Comparison of ENCODE assay signal across 8 cellular contexts in genomic region chr14:76811561-76811960, GRCh38. TPM values are rescaled to one million over a fixed set of nuclear protein-coding genes. Genes with fewer than 3 reads are reported as not detected.
DNase-seq lines count a peak whose midpoint lies in the region; ATAC-seq lines count a peak whose summit lies in the region.

No MANE protein-coding gene starts in this region.

- H3K4me3 Mint-ChIP-seq in T-helper 1 cell treated with Interleukin-12 subunit alpha and Interleukin-12 subunit beta and Interleukin-4 antibody, amounts not matched to agents 30 μg/mL and 1 μg/mL, for 36 hours, result peak overlapping the region; percentile 92
- peak overlapping the region; percentile 98 for H3K4me3 Mint-ChIP-seq in activated T-helper 17 cell treated with anti-CD3 and anti-CD28 coated beads, Interleukin-2, amount 50 U/mL, for 72 hours

- H3K27ac ChIP-seq in iPS-20b (ENCODE audit: low read length) (no peak overlapping the region), stomach smooth muscle (ENCODE audit: low read length) (no peak overlapping the region)

- H3K27me3 Mint-ChIP-seq in T-helper 1 cell treated with Interleukin-12 subunit alpha and Interleukin-12 subunit beta and Interleukin-4 antibody, amounts not matched to agents 30 μg/mL and 1 μg/mL, for 36 hours (ENCODE audit: low read depth), result no peaks in the 10 kb centered on the region
- no peaks in the 10 kb centered on the region for H3K27me3 Mint-ChIP-seq in activated T-helper 17 cell treated with anti-CD3 and anti-CD28 coated beads, Interleukin-2, amount 50 U/mL, for 72 hours

- H3K27me3 ChIP-seq in iPS-20b (ENCODE audit: insufficient read depth, low read length) (no peaks in the 10 kb centered on the region), stomach smooth muscle (ENCODE audit: control insufficient read depth in 1 of 2, insufficient read depth in 2 of 2, low read length in 2 of 2) (peaks cover 0 to 2% of the 10 kb centered on the region in 2 donors)

- H3K9ac ChIP-seq in iPS-20b (ENCODE audit: low read depth, low read length), result peak overlapping the region; percentile 86; the same call in 1 of the 2 replicates
- H3K9ac ChIP-seq in stomach smooth muscle (ENCODE audit: low read length in 2 of 2), result peak overlapping the region; percentile 61 to 76

- H3K27ac Mint-ChIP-seq in T-helper 1 cell treated with Interleukin-12 subunit alpha and Interleukin-12 subunit beta and Interleukin-4 antibody, amounts not matched to agents 30 μg/mL and 1 μg/mL, for 36 hours, result peak overlapping the region; percentile 89
- peak overlapping the region; percentile 95 for H3K27ac Mint-ChIP-seq in activated T-helper 17 cell treated with anti-CD3 and anti-CD28 coated beads, Interleukin-2, amount 50 U/mL, for 72 hours

- H3K36me3 ChIP-seq in iPS-20b (ENCODE audit: insufficient read depth, low read depth, low read length) (peaks cover 31% of the 10 kb centered on the region), stomach smooth muscle (ENCODE audit: control insufficient read depth in 2 of 2, insufficient read depth in 2 of 2, low read length in 2 of 2) (peaks cover 17 to 21% of the 10 kb centered on the region in 2 donors)

- peaks cover 10% of the 10 kb centered on the region for H3K36me3 Mint-ChIP-seq in T-helper 1 cell treated with Interleukin-12 subunit alpha and Interleukin-12 subunit beta and Interleukin-4 antibody, amounts not matched to agents 30 μg/mL and 1 μg/mL, for 36 hours (ENCODE audit: low read depth)
- H3K36me3 Mint-ChIP-seq in activated T-helper 17 cell treated with anti-CD3 and anti-CD28 coated beads, Interleukin-2, amount 50 U/mL, for 72 hours (ENCODE audit: low read depth), result peaks cover 31% of the 10 kb centered on the region

- DNase-seq in T-helper 1 cell (no peak), nucleus accumbens (lab: John Stamatoyannopoulos, UW) (no peak)
- DNase-seq in activated CD4-positive, CD25-positive, alpha-beta regulatory T cell (lab: John Stamatoyannopoulos, UW), result no peak

- no peak for ATAC-seq in activated T-helper 17 cell treated with anti-CD3 and anti-CD28 coated beads, Interleukin-2, amount 50 U/mL, for 72 hours (replicated peaks)
- no peak for ATAC-seq in GM19328 (IDR thresholded peaks at IDR 0.05; ENCODE audit: unreplicated experiment)

- no peaks in the 10 kb centered on the region for H3K9me3 Mint-ChIP-seq in T-helper 1 cell treated with Interleukin-12 subunit alpha and Interleukin-12 subunit beta and Interleukin-4 antibody, amounts not matched to agents 30 μg/mL and 1 μg/mL, for 36 hours
- H3K9me3 Mint-ChIP-seq in activated T-helper 17 cell treated with anti-CD3 and anti-CD28 coated beads, Interleukin-2, amount 50 U/mL, for 72 hours, result no peaks in the 10 kb centered on the region

- peaks cover 18% of the 10 kb centered on the region for H3K4me1 Mint-ChIP-seq in T-helper 1 cell treated with Interleukin-12 subunit alpha and Interleukin-12 subunit beta and Interleukin-4 antibody, amounts not matched to agents 30 μg/mL and 1 μg/mL, for 36 hours (ENCODE audit: low read depth)
- H3K4me1 Mint-ChIP-seq in activated T-helper 17 cell treated with anti-CD3 and anti-CD28 coated beads, Interleukin-2, amount 50 U/mL, for 72 hours, result peaks cover 17% of the 10 kb centered on the region

- H3K4me3 ChIP-seq in iPS-20b (ENCODE audit: low read length), result peak overlapping the region; percentile 95
- H3K4me3 ChIP-seq in stomach smooth muscle (ENCODE audit: low read length in 2 of 2), result peak overlapping the region; percentile 66 to 84

- H3K9me3 ChIP-seq in iPS-20b (ENCODE audit: insufficient read depth, low read depth, low read length) (no peaks in the 10 kb centered on the region), stomach smooth muscle (ENCODE audit: control insufficient read depth in 2 of 2, low read length in 2 of 2) (no peaks in the 10 kb centered on the region)

- H3K4me1 ChIP-seq in iPS-20b (ENCODE audit: insufficient read depth, low read length) (peaks cover 7% of the 10 kb centered on the region; the same call in 1 of the 2 replicates), stomach smooth muscle (ENCODE audit: control insufficient read depth, insufficient read depth, low read length) (peaks cover 12% of the 10 kb centered on the region)

RNA-seq across cellular contexts. Expression of gene ANGEL1, which starts 1.1 kb away (rescaled TPM):
- 10 to 100 TPM; 10.6 to 10.7 TPM for total RNA-seq in activated T-helper 17 cell treated with anti-CD3 and anti-CD28 coated beads, Interleukin-2, amount 50 U/mL, for 72 hours

RNA-seq across cellular contexts. Expression of gene LRRC74A, which starts 14.6 kb away (rescaled TPM):
- total RNA-seq in activated T-helper 17 cell treated with anti-CD3 and anti-CD28 coated beads, Interleukin-2, amount 50 U/mL, for 72 hours, result not detected

RNA-seq across cellular contexts. Expression of gene VASH1, which starts 50.3 kb away (rescaled TPM):
- 1 to 10 TPM; 2.6 to 6.4 TPM for total RNA-seq in activated T-helper 17 cell treated with anti-CD3 and anti-CD28 coated beads, Interleukin-2, amount 50 U/mL, for 72 hours
